Comparison of ENCODE assay signal across 1 cellular context in genomic region chr5:132054031-132054696, GRCh38.
TF ChIP-seq lines count a peak whose summit lies in the region.

No MANE protein-coding gene starts in this region.

TF ChIP-seq in IMR-90, 13 proteins besides CTCF, POLR2A, EP300 and RAD21:
- TF ChIP-seq SMC3 (IDR thresholded peaks at IDR 0.05; ENCODE audit: low read depth, low read length) = no peak
- no peak for TF ChIP-seq MXI1 (IDR thresholded peaks at IDR 0.05; ENCODE audit: borderline replicate concordance, low read depth, low read length)
- TF ChIP-seq CHD1 (IDR thresholded peaks at IDR 0.05; ENCODE audit: low read depth, low read length) = no peak
- no peak for TF ChIP-seq RCOR1 (IDR thresholded peaks at IDR 0.05; ENCODE audit: insufficient replicate concordance, low read length)
- TF ChIP-seq NFE2L2 (IDR thresholded peaks at IDR 0.05; ENCODE audit: low read depth, low read length) = no peak
- no peak for TF ChIP-seq CEBPB (IDR thresholded peaks at IDR 0.05; ENCODE audit: low read depth, low read length)
- no peak for TF ChIP-seq MAZ (IDR thresholded peaks at IDR 0.05; ENCODE audit: borderline replicate concordance, low read depth, low read length)
- TF ChIP-seq, protein P1, sequence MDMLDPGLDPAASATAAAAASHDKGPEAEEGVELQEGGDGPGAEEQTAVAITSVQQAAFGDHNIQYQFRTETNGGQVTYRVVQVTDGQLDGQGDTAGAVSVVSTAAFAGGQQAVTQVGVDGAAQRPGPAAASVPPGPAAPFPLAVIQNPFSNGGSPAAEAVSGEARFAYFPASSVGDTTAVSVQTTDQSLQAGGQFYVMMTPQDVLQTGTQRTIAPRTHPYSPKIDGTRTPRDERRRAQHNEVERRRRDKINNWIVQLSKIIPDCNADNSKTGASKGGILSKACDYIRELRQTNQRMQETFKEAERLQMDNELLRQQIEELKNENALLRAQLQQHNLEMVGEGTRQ (IDR thresholded peaks at IDR 0.05; ENCODE audit: low read depth, low read length) = no peak
- no peak for TF ChIP-seq BHLHE40 (IDR thresholded peaks at IDR 0.05; ENCODE audit: low read depth, low read length)
- TF ChIP-seq, protein P2, sequence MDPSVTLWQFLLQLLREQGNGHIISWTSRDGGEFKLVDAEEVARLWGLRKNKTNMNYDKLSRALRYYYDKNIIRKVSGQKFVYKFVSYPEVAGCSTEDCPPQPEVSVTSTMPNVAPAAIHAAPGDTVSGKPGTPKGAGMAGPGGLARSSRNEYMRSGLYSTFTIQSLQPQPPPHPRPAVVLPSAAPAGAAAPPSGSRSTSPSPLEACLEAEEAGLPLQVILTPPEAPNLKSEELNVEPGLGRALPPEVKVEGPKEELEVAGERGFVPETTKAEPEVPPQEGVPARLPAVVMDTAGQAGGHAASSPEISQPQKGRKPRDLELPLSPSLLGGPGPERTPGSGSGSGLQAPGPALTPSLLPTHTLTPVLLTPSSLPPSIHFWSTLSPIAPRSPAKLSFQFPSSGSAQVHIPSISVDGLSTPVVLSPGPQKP (IDR thresholded peaks at IDR 0.05; ENCODE audit: borderline replicate concordance, low read depth, low read length) = no peak
- no peak for TF ChIP-seq FOS (IDR thresholded peaks at IDR 0.05; ENCODE audit: low read depth, low read length)
- no peak for TF ChIP-seq RFX5 (IDR thresholded peaks at IDR 0.05; ENCODE audit: low read depth, low read length)
- no peak for TF ChIP-seq MAFK (IDR thresholded peaks at IDR 0.05; ENCODE audit: low read depth, low read length)
